2 cellular contexts compared by ENCODE assay signal in the genomic region with DNA sequence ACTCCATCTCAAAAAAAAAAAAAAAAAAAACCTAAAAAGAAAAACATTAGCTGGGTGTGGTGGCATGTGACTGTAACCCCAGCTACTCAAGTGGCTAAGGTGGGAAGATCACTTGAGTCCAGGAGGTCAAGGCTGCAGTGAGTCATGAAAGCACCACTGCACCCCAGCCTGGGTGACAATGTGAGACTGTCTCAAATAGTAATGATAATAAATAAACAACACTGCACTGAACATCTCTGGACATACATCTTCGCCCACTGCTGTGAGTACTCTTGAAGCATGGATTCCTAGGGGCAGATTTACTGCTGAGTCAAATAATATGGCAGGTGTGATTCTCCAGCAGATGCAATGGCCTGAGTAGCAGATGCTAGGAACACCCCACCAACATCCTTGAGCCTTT.
A peak's percentile ranks its signal among the peaks of the same experiment; 100 is the strongest.
TF ChIP-seq lines count a peak whose summit lies in the region.

No MANE protein-coding gene starts in this region.

TF ChIP-seq in A549, 52 proteins besides CTCF, POLR2A, EP300 and RAD21:
- TF ChIP-seq RFX5 (IDR thresholded peaks at IDR 0.05) = no peak
- peak; percentile 59 for TF ChIP-seq MAFK (IDR thresholded peaks at IDR 0.05; ENCODE audit: partially characterized antibody)

TF ChIP-seq in K562, 482 proteins besides CTCF, POLR2A, EP300 and RAD21:
- TF ChIP-seq, protein P1, sequence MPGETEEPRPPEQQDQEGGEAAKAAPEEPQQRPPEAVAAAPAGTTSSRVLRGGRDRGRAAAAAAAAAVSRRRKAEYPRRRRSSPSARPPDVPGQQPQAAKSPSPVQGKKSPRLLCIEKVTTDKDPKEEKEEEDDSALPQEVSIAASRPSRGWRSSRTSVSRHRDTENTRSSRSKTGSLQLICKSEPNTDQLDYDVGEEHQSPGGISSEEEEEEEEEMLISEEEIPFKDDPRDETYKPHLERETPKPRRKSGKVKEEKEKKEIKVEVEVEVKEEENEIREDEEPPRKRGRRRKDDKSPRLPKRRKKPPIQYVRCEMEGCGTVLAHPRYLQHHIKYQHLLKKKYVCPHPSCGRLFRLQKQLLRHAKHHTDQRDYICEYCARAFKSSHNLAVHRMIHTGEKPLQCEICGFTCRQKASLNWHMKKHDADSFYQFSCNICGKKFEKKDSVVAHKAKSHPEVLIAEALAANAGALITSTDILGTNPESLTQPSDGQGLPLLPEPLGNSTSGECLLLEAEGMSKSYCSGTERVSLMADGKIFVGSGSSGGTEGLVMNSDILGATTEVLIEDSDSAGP (CRISPR knock-in tag; IDR thresholded peaks at IDR 0.05) = no peak
- TF ChIP-seq, protein P2, sequence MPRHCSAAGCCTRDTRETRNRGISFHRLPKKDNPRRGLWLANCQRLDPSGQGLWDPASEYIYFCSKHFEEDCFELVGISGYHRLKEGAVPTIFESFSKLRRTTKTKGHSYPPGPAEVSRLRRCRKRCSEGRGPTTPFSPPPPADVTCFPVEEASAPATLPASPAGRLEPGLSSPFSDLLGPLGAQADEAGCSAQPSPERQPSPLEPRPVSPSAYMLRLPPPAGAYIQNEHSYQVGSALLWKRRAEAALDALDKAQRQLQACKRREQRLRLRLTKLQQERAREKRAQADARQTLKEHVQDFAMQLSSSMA (CRISPR knock-in tag; IDR thresholded peaks at IDR 0.05) = no peak
- no peak for TF ChIP-seq POLR3G (IDR thresholded peaks at IDR 0.05; ENCODE audit: extremely low read depth, insufficient read length, insufficient replicate concordance)
- peak; percentile 59; the same call in 1 of the 2 replicates for TF ChIP-seq ZNF121 (CRISPR knock-in tag; conservative IDR thresholded peaks at IDR 0.05)
- peak; percentile 53 for TF ChIP-seq ZNF316 (IDR thresholded peaks at IDR 0.05)
- no peak for TF ChIP-seq ZBTB17 (CRISPR knock-in tag; IDR thresholded peaks at IDR 0.05)
- no peak for TF ChIP-seq ZNF589 (CRISPR knock-in tag; IDR thresholded peaks at IDR 0.05; ENCODE audit: low read depth)
- TF ChIP-seq SETDB1 (IDR thresholded peaks at IDR 0.05; ENCODE audit: low read length) = no peak
- TF ChIP-seq PCBP1 (IDR thresholded peaks at IDR 0.05; ENCODE audit: low read depth, low read length, poor library complexity, severe bottlenecking) = no peak
- TF ChIP-seq, protein P3, sequence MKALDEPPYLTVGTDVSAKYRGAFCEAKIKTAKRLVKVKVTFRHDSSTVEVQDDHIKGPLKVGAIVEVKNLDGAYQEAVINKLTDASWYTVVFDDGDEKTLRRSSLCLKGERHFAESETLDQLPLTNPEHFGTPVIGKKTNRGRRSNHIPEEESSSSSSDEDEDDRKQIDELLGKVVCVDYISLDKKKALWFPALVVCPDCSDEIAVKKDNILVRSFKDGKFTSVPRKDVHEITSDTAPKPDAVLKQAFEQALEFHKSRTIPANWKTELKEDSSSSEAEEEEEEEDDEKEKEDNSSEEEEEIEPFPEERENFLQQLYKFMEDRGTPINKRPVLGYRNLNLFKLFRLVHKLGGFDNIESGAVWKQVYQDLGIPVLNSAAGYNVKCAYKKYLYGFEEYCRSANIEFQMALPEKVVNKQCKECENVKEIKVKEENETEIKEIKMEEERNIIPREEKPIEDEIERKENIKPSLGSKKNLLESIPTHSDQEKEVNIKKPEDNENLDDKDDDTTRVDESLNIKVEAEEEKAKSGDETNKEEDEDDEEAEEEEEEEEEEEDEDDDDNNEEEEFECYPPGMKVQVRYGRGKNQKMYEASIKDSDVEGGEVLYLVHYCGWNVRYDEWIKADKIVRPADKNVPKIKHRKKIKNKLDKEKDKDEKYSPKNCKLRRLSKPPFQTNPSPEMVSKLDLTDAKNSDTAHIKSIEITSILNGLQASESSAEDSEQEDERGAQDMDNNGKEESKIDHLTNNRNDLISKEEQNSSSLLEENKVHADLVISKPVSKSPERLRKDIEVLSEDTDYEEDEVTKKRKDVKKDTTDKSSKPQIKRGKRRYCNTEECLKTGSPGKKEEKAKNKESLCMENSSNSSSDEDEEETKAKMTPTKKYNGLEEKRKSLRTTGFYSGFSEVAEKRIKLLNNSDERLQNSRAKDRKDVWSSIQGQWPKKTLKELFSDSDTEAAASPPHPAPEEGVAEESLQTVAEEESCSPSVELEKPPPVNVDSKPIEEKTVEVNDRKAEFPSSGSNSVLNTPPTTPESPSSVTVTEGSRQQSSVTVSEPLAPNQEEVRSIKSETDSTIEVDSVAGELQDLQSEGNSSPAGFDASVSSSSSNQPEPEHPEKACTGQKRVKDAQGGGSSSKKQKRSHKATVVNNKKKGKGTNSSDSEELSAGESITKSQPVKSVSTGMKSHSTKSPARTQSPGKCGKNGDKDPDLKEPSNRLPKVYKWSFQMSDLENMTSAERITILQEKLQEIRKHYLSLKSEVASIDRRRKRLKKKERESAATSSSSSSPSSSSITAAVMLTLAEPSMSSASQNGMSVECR (CRISPR knock-in tag; IDR thresholded peaks at IDR 0.05) = no peak
- TF ChIP-seq RCOR1 (IDR thresholded peaks at IDR 0.05; ENCODE audit: borderline replicate concordance in 1 of 2, low read depth in 2 of 2, low read length in 2 of 2) = no peak
- TF ChIP-seq MAFG (tag; conservative IDR thresholded peaks at IDR 0.05) = 0 out of 2 replicates have a peak, but pooled peaks have one; percentile 6
- TF ChIP-seq ASH1L (IDR thresholded peaks at IDR 0.05; ENCODE audit: borderline replicate concordance, low read depth, partially characterized antibody) = no peak
- TF ChIP-seq FOXK2 (conservative IDR thresholded peaks at IDR 0.05 in 1 of 2, IDR thresholded peaks at IDR 0.05 in 1 of 2; ENCODE audit: low read depth in 2 of 2) = no peak
- no peak for TF ChIP-seq BHLHE40 (IDR thresholded peaks at IDR 0.05; ENCODE audit: low read length)
- TF ChIP-seq ZNF184 (CRISPR knock-in tag; IDR thresholded peaks at IDR 0.05) = no peak
- no peak for TF ChIP-seq MTA1 (IDR thresholded peaks at IDR 0.05; ENCODE audit: borderline replicate concordance)
- TF ChIP-seq, protein P4, sequence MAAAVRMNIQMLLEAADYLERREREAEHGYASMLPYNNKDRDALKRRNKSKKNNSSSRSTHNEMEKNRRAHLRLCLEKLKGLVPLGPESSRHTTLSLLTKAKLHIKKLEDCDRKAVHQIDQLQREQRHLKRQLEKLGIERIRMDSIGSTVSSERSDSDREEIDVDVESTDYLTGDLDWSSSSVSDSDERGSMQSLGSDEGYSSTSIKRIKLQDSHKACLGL (CRISPR knock-in tag; IDR thresholded peaks at IDR 0.05; ENCODE audit: borderline replicate concordance, poor library complexity, severe bottlenecking) = no peak
